In genomic region chr2:232593931-232594330, GRCh38 we compare ENCODE assay signal across 27 cellular contexts. TPM values are rescaled to one million over a fixed set of nuclear protein-coding genes. Genes with fewer than 3 reads are reported as not detected.
"Had no signal": no experiment of that assay in that cellular context is flagged by ENCODE, and none has a peak within 500 bp of the region (broad histone marks: within the 10 kb centered on the region; RNA-seq: fewer than 3 reads in every experiment).

No MANE protein-coding gene starts in this region.

- DNase-seq: activated CD4-positive, alpha-beta memory T cell treated with anti-CD3 and anti-CD28 coated beads, Interleukin-2, amount 10 ng/mL, durations not matched to agents 7 days and 5 days; activated CD4-positive, alpha-beta T cell treated with anti-CD3 and anti-CD28 coated beads for 48 hours; activated CD4-positive, CD25-positive, alpha-beta regulatory T cell; activated CD8-positive, alpha-beta memory T cell treated with anti-CD3 and anti-CD28 coated beads, Interleukin-2, amount 10 ng/mL, durations not matched to agents 7 days and 5 days; activated naive CD4-positive, alpha-beta T cell treated with anti-CD3 and anti-CD28 coated beads, Interleukin-2, amount 10 ng/mL, durations not matched to agents 7 days and 5 days; aorta; brain microvascular endothelial cell; head of caudate nucleus; kidney glomerular epithelial cell; left ventricle myocardium superior; naive thymus-derived CD4-positive, alpha-beta T cell; ovary; right lobe of liver; stimulated activated CD4-positive, alpha-beta T cell treated with anti-CD3 and anti-CD28 coated beads, Interleukin-4, amount 100 ng/mL, for 1 hour; T-cell; T-helper 9 cell; upper lobe of right lung had no signal

- H3K4me3 ChIP-seq: coronary artery, neural progenitor cell, ovary, right lobe of liver, thoracic aorta, upper lobe of right lung had no signal

- H3K36me3 ChIP-seq: brain microvascular endothelial cell, neural progenitor cell, ovary, right lobe of liver, thoracic aorta, upper lobe of right lung had no signal

- H3K4me1 ChIP-seq: neural progenitor cell, upper lobe of right lung had no signal

- H3K9ac ChIP-seq: neural progenitor cell had no signal

- ATAC-seq: activated CD8-positive, alpha-beta memory T cell treated with anti-CD3 and anti-CD28 coated beads, Interleukin-2, amount 10 ng/mL, durations not matched to agents 7 days and 5 days; naive thymus-derived CD4-positive, alpha-beta T cell; right lobe of liver; stimulated activated memory B cell treated with anti-CD40 and anti-IgM and Interleukin-4, amounts not matched to agents 10 μg/mL and 1 μg/mL and 100 μg/mL, for 72 hours; T-cell had no signal

- H3K27ac ChIP-seq: brain microvascular endothelial cell, coronary artery, neural progenitor cell, ovary, right lobe of liver, upper lobe of right lung had no signal

- H3K27me3 ChIP-seq: brain microvascular endothelial cell, neural progenitor cell, ovary, right lobe of liver, upper lobe of right lung had no signal

- H3K9me3 ChIP-seq: ovary, right lobe of liver, thoracic aorta, upper lobe of right lung had no signal

RNA-seq across cellular contexts. Expression of gene EFHD1, which starts 39.5 kb away (rescaled TPM):
- total RNA-seq: pulmonary artery endothelial cell had no signal

RNA-seq across cellular contexts. Expression of gene CHRNG, which starts 54.4 kb away (rescaled TPM):
- total RNA-seq: activated CD4-positive, alpha-beta memory T cell treated with anti-CD3 and anti-CD28 coated beads, Interleukin-2, amount 10 ng/mL, durations not matched to agents 7 days and 5 days; activated CD8-positive, alpha-beta memory T cell treated with anti-CD3 and anti-CD28 coated beads, Interleukin-2, amount 10 ng/mL, durations not matched to agents 7 days and 5 days; activated T-helper 2 cell treated with anti-CD3 and anti-CD28 coated beads, Interferon-gamma antibody, Interleukin-2, Interleukin-4, amounts not matched to agents 10 μg/mL and 5 μg/mL and 100 μg/mL, durations not matched to agents 14 hours and 24 hours and 36 hours; aorta; epithelial cell of proximal tubule; frontal cortex; left ventricle myocardium superior; mononuclear cell; naive thymus-derived CD4-positive, alpha-beta T cell; ovary; pulmonary artery endothelial cell; right lobe of liver; T-cell; thoracic aorta; upper lobe of right lung had no signal
- polyA plus RNA-seq: aorta, ovary, small intestine had no signal
